In the genomic region with DNA sequence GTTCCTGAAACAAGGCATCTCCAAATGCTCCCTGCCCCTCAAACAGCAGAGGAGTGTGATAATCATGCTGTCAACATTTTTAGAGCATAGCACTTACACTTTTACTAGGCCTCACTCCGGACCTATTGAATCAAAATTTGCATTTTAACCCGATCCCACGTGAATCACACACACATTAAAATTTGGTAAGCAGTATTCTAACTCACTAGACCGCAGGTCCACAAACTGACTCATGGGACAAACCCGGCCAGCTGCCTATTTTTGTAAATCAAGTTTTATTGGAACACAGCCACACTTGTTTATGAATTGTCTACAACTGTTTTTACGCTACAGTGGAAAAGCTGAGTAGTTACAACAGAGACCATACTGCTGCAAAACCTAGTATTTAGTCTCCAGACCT, we compare ENCODE assay signal across 1 cellular context.
TF ChIP-seq lines count a peak whose summit lies in the region.

No MANE protein-coding gene starts in this region.

TF ChIP-seq in endothelial cell of umbilical vein, 7 proteins besides CTCF, POLR2A, EP300 and RAD21 (continued from another document):
- no peak for TF ChIP-seq POLR2AphosphoS5 (IDR thresholded peaks at IDR 0.05; ENCODE audit: insufficient read depth, low read depth, low read length)
- no peak for TF ChIP-seq GATA2 (IDR thresholded peaks at IDR 0.05; ENCODE audit: insufficient read depth, insufficient read length, low read depth, low read length)
- no peak for TF ChIP-seq EZH2 (IDR thresholded peaks at IDR 0.05; ENCODE audit: borderline replicate concordance, low read depth, low read length, severe bottlenecking)
